Comparison of ENCODE assay signal across 12 cellular contexts in genomic region chr20:3121271-3121911, GRCh38. TPM values are rescaled to one million over a fixed set of nuclear protein-coding genes. Genes with fewer than 3 reads are reported as not detected.
DNase-seq lines count a peak whose midpoint lies in the region; ATAC-seq and TF ChIP-seq lines count a peak whose summit lies in the region.
"Had no signal": no experiment of that assay in that cellular context is flagged by ENCODE, and none has a peak within 500 bp of the region (broad histone marks: within the 10 kb centered on the region; RNA-seq: fewer than 3 reads in every experiment).

No MANE protein-coding gene starts in this region.

- H3K9ac ChIP-seq in BLaER1 treated with 17β-estradiol and CSF1 and Interleukin-3, amounts not matched to agents 10 nM and 100 nM, result peak overlapping the region in 4 of 11 experiments; percentile 8 to 42 (median 15); a peak in 1 of 22 replicates
- no peak overlapping the region for H3K9ac ChIP-seq in DND-41 (ENCODE audit: low read depth, low read length)

- CTCF ChIA-PET in activated CD4-positive, alpha-beta memory T cell treated with anti-CD3 and anti-CD28 coated beads, Interleukin-2, amount 10 ng/mL, durations not matched to agents 7 days and 5 days (lab: Charles Lee), result no interaction called here

- peaks cover 0 to 15% (median 0%) of the 10 kb centered on the region in 11 experiments; a peak in 4 of 22 replicates for H4K20me1 ChIP-seq in BLaER1 treated with 17β-estradiol and CSF1 and Interleukin-3, amounts not matched to agents 10 nM and 100 nM
- no peaks in the 10 kb centered on the region for H4K20me1 ChIP-seq in DND-41 (ENCODE audit: insufficient read depth, low read length)

- peaks cover 7 to 37% (median 29%) of the 10 kb centered on the region in 10 experiments for H3K4me1 ChIP-seq in BLaER1 treated with 17β-estradiol and CSF1 and Interleukin-3, amounts not matched to agents 10 nM and 100 nM
- H3K4me1 ChIP-seq in DND-41 (ENCODE audit: insufficient read depth, low read length), result no peaks in the 10 kb centered on the region
- no peaks in the 10 kb centered on the region for H3K4me1 ChIP-seq in right cardiac atrium (ENCODE audit: control insufficient read depth, insufficient read depth, low read length)

- ATAC-seq in DND-41 (ENCODE audit: insufficient read depth, low read depth), result peak; percentile 27; the same call in 1 of the 3 replicates
- ATAC-seq in right cardiac atrium, result no peak
- no peak for ATAC-seq in GM21786 (IDR thresholded peaks at IDR 0.05; ENCODE audit: unreplicated experiment)

- H3K36me3 Mint-ChIP-seq in activated CD4-positive, alpha-beta memory T cell treated with anti-CD3 and anti-CD28 coated beads, Interleukin-2, amount 10 ng/mL, durations not matched to agents 7 days and 5 days (ENCODE audit: low read depth), result peaks cover 44% of the 10 kb centered on the region
- H3K36me3 Mint-ChIP-seq in immature natural killer cell, result peaks cover 4 to 27% (median 21%) of the 10 kb centered on the region in 3 donors

- H3K27ac ChIP-seq in BLaER1 treated with 17β-estradiol and CSF1 and Interleukin-3, amounts not matched to agents 10 nM and 100 nM, result peak overlapping the region in 8 of 11 experiments; percentile 2 to 65 (median 46); a peak in 14 of 22 replicates
- H3K27ac ChIP-seq in DND-41 (ENCODE audit: low read length), result no peak overlapping the region
- no peak overlapping the region for H3K27ac ChIP-seq in right cardiac atrium (ENCODE audit: low read length)

- H3K36me3 ChIP-seq in BLaER1 treated with 17β-estradiol and CSF1 and Interleukin-3, amounts not matched to agents 10 nM and 100 nM, result peaks cover 51 to 75% (median 68%) of the 10 kb centered on the region in 11 experiments
- H3K36me3 ChIP-seq in DND-41 (ENCODE audit: insufficient read depth, low read length), result peaks cover 36% of the 10 kb centered on the region

- no peak overlapping the region for H3K4me3 ChIP-seq in BLaER1 treated with 17β-estradiol and CSF1 and Interleukin-3, amounts not matched to agents 10 nM and 100 nM
- no peak overlapping the region for H3K4me3 ChIP-seq in DND-41 (ENCODE audit: low read depth in 1 of 2, low read length in 2 of 2)
- no peak overlapping the region for H3K4me3 ChIP-seq in right cardiac atrium (ENCODE audit: low read length)

- POLR2A ChIA-PET in activated CD4-positive, alpha-beta memory T cell treated with anti-CD3 and anti-CD28 coated beads, Interleukin-2, amount 10 ng/mL, durations not matched to agents 7 days and 5 days (lab: Charles Lee), result interaction anchor here (0.9 to 2.4 kb wide), 4 partner anchors 36 to 82 kb away, joined by 3 to 5 read pairs (median 4); no protein-coding TSS in a partner anchor

- H3K9me3 ChIP-seq in BLaER1 treated with 17β-estradiol and CSF1 and Interleukin-3, amounts not matched to agents 10 nM and 100 nM (replicated peaks in 1 of 11), result peaks cover 41 to 50% (median 48%) of the 10 kb centered on the region in 11 experiments
- H3K9me3 ChIP-seq in DND-41 (ENCODE audit: insufficient read depth, low read length, severe bottlenecking), result peaks cover 13% of the 10 kb centered on the region
- no peaks in the 10 kb centered on the region for H3K9me3 ChIP-seq in right cardiac atrium (ENCODE audit: control insufficient read depth, low read length)

- H2AFZ ChIP-seq in DND-41 (ENCODE audit: low read depth, low read length), result no peak overlapping the region

- H3K9me3 Mint-ChIP-seq in activated CD4-positive, alpha-beta memory T cell treated with anti-CD3 and anti-CD28 coated beads, Interleukin-2, amount 10 ng/mL, durations not matched to agents 7 days and 5 days, result peaks cover 6% of the 10 kb centered on the region
- no peaks in the 10 kb centered on the region for H3K9me3 Mint-ChIP-seq in immature natural killer cell

- 71% methylated on average over 11 of the region's 11 CpGs for WGBS in right cardiac atrium

- DNase-seq in DND-41 (no peak), immature natural killer cell (no peak), right cardiac atrium (no peak), NCI-H345 treated with DMSO at 0.1 percent for 48 hours (lab: John Stamatoyannopoulos, UW; ENCODE audit: unreplicated experiment) (no peak)
- DNase-seq in activated CD4-positive, alpha-beta memory T cell treated with anti-CD3 and anti-CD28 coated beads, Interleukin-2, amount 10 ng/mL, durations not matched to agents 7 days and 5 days, result peak; percentile 23
- DNase-seq: aorta; effector CD8-positive, alpha-beta T cell; NCI-H187; retina had no signal

- H3K4me3 Mint-ChIP-seq in activated CD4-positive, alpha-beta memory T cell treated with anti-CD3 and anti-CD28 coated beads, Interleukin-2, amount 10 ng/mL, durations not matched to agents 7 days and 5 days, result no peak overlapping the region
- H3K4me3 Mint-ChIP-seq in immature natural killer cell, result no peak overlapping the region

- H3K27me3 Mint-ChIP-seq in activated CD4-positive, alpha-beta memory T cell treated with anti-CD3 and anti-CD28 coated beads, Interleukin-2, amount 10 ng/mL, durations not matched to agents 7 days and 5 days, result no peaks in the 10 kb centered on the region
- peaks cover 0 to 2% (median 2%) of the 10 kb centered on the region in 3 donors for H3K27me3 Mint-ChIP-seq in immature natural killer cell (ENCODE audit: low read depth in 3 of 3)

- peak overlapping the region in 7 of 11 experiments; percentile 5 to 65 (median 24); a peak in 10 of 22 replicates for H3K4me2 ChIP-seq in BLaER1 treated with 17β-estradiol and CSF1 and Interleukin-3, amounts not matched to agents 10 nM and 100 nM
- H3K4me2 ChIP-seq in DND-41 (ENCODE audit: insufficient read depth, low read length), result no peak overlapping the region

- H3K27me3 ChIP-seq in BLaER1 treated with 17β-estradiol and CSF1 and Interleukin-3, amounts not matched to agents 10 nM and 100 nM, result no peaks in the 10 kb centered on the region
- no peaks in the 10 kb centered on the region for H3K27me3 ChIP-seq in DND-41 (ENCODE audit: insufficient read depth, low read length, poor library complexity)
- H3K27me3 ChIP-seq in right cardiac atrium (ENCODE audit: control insufficient read depth, insufficient read depth), result no peaks in the 10 kb centered on the region

- TF ChIP-seq CTCF in DND-41 (IDR thresholded peaks at IDR 0.05; ENCODE audit: borderline replicate concordance, extremely low read depth, low read length, poor library complexity, severe bottlenecking), result no peak

- no peaks in the 10 kb centered on the region for H3K79me2 ChIP-seq in DND-41 (ENCODE audit: insufficient read depth, low read length)

- intact Hi-C loops in right cardiac atrium (cut with DNase I), result no loop called here

- H3K27ac Mint-ChIP-seq in activated CD4-positive, alpha-beta memory T cell treated with anti-CD3 and anti-CD28 coated beads, Interleukin-2, amount 10 ng/mL, durations not matched to agents 7 days and 5 days, result peak overlapping the region; percentile 88
- peak overlapping the region in 4 of 6 donors; percentile 13 to 46 (median 36) for H3K27ac Mint-ChIP-seq in immature natural killer cell

- H3K4me1 Mint-ChIP-seq in activated CD4-positive, alpha-beta memory T cell treated with anti-CD3 and anti-CD28 coated beads, Interleukin-2, amount 10 ng/mL, durations not matched to agents 7 days and 5 days, result peaks cover 38% of the 10 kb centered on the region
- H3K4me1 Mint-ChIP-seq in immature natural killer cell, result peaks cover 13 to 16% of the 10 kb centered on the region in 2 donors

RNA-seq across cellular contexts. Expression of gene AVP, which starts 36.9 kb away (rescaled TPM):
- total RNA-seq in activated CD4-positive, alpha-beta memory T cell treated with anti-CD3 and anti-CD28 coated beads, Interleukin-2, amount 10 ng/mL, durations not matched to agents 7 days and 5 days, result not detected
- not detected for polyA plus RNA-seq in immature natural killer cell
- total RNA-seq in right cardiac atrium, result not detected
- polyA plus RNA-seq in right cardiac atrium, result not detected
- total RNA-seq: aorta, kidney epithelial cell had no signal
- polyA plus RNA-seq: aorta had no signal

RNA-seq across cellular contexts. Expression of gene FASTKD5, which starts 38.3 kb away (rescaled TPM):
- total RNA-seq in activated CD4-positive, alpha-beta memory T cell treated with anti-CD3 and anti-CD28 coated beads, Interleukin-2, amount 10 ng/mL, durations not matched to agents 7 days and 5 days, result 10 to 100 TPM; 20.1 to 20.8 TPM
- polyA plus RNA-seq in immature natural killer cell (10 to 100 TPM; 12.2 to 26.5 (median 20.5) TPM), right cardiac atrium (16.8 TPM)
- 10 to 100 TPM; 16.5 to 21.0 (median 18.8) TPM for total RNA-seq in right cardiac atrium

RNA-seq across cellular contexts. Expression of gene UBOX5, which starts 38.3 kb away (rescaled TPM):
- total RNA-seq in activated CD4-positive, alpha-beta memory T cell treated with anti-CD3 and anti-CD28 coated beads, Interleukin-2, amount 10 ng/mL, durations not matched to agents 7 days and 5 days, result 10 to 100 TPM in 1 of 2 experiments, 1 to 10 TPM in 1; 8.4 to 10.7 TPM
- polyA plus RNA-seq in immature natural killer cell, result 1 to 10 TPM; 2.3 to 7.0 (median 4.9) TPM
- 1 to 10 TPM; 4.3 to 5.2 (median 4.4) TPM for total RNA-seq in right cardiac atrium
- polyA plus RNA-seq in right cardiac atrium, result 3.6 TPM

RNA-seq across cellular contexts. Expression of gene OXT, which starts 50.0 kb away (rescaled TPM):
- total RNA-seq in activated CD4-positive, alpha-beta memory T cell treated with anti-CD3 and anti-CD28 coated beads, Interleukin-2, amount 10 ng/mL, durations not matched to agents 7 days and 5 days, result not detected
- polyA plus RNA-seq in immature natural killer cell, result 1 to 10 TPM in 1 of 3 donors, not detected in 2; 1.1 TPM
- total RNA-seq in right cardiac atrium, result under 1 TPM in 1 of 4 donors, not detected in 3; 0.50 TPM
- polyA plus RNA-seq in right cardiac atrium, result not detected
- total RNA-seq: aorta, kidney epithelial cell had no signal

RNA-seq across cellular contexts. Expression of gene LZTS3, which starts 52.0 kb away (rescaled TPM):
- total RNA-seq in activated CD4-positive, alpha-beta memory T cell treated with anti-CD3 and anti-CD28 coated beads, Interleukin-2, amount 10 ng/mL, durations not matched to agents 7 days and 5 days, result 1 to 10 TPM in 1 of 2 experiments, under 1 TPM in 1; 0.90 to 1.0 TPM
- polyA plus RNA-seq in immature natural killer cell, result not detected
- 10 to 100 TPM; 14.1 to 26.9 (median 23.0) TPM for total RNA-seq in right cardiac atrium
- 16.8 TPM for polyA plus RNA-seq in right cardiac atrium

Comparison
In these comparisons a context has a peak if more than half of its experiments do, and no peak if none do; other contexts are left out.
1. H3K27ac ChIP-seq: peak in BLaER1 treated with 17β-estradiol and CSF1 and Interleukin-3, amounts not matched to agents 10 nM and 100 nM (8 of 11); none in DND-41 (single experiment) and right cardiac atrium (single experiment).